ENCODE assay signal across 1 cellular context in the genomic region with DNA sequence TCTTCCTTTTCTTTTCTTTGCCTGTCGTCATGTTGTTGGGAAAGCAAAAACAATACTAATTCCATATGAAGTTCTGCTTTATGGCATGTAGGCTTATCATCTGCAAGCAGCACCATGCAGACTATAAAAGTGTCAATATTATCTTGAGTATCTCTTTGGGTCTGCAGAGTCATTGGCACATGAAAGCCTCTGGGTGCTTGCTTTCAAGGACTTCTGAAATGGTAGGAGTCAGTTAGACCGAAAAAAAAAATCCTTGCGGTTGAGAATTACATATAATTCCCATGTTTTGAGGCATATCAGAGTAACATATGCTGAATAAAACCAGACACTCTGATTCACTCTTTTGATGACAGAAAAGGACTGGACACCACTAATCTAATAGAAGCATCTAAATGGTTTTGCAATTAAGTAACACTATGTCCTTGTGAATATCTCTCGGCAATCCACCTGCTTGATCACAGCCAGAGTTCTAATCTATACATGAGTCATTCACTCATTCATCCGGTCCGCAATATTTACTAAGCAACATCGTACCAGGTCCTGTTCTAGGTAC.
TF ChIP-seq lines count a peak whose summit lies in the region.

No MANE protein-coding gene starts in this region.

TF ChIP-seq in K562, 482 proteins besides CTCF, POLR2A, EP300 and RAD21 (continued from another document):
- TF ChIP-seq MTA2 (IDR thresholded peaks at IDR 0.05; ENCODE audit: low read depth) (peak; percentile 83), ZNF197 (CRISPR knock-in tag; IDR thresholded peaks at IDR 0.05; ENCODE audit: low read depth) (peak; percentile 43; the same call in 1 of the 2 replicates), DMBX1 (CRISPR knock-in tag; IDR thresholded peaks at IDR 0.05; ENCODE audit: borderline replicate concordance) (no peak), NFE2 (IDR thresholded peaks at IDR 0.05; ENCODE audit: low read depth) (peak; percentile 92), CTBP1 (IDR thresholded peaks at IDR 0.05; ENCODE audit: borderline replicate concordance) (peak; percentile 65; the same call in 1 of the 2 replicates)
- TF ChIP-seq, protein P1, sequence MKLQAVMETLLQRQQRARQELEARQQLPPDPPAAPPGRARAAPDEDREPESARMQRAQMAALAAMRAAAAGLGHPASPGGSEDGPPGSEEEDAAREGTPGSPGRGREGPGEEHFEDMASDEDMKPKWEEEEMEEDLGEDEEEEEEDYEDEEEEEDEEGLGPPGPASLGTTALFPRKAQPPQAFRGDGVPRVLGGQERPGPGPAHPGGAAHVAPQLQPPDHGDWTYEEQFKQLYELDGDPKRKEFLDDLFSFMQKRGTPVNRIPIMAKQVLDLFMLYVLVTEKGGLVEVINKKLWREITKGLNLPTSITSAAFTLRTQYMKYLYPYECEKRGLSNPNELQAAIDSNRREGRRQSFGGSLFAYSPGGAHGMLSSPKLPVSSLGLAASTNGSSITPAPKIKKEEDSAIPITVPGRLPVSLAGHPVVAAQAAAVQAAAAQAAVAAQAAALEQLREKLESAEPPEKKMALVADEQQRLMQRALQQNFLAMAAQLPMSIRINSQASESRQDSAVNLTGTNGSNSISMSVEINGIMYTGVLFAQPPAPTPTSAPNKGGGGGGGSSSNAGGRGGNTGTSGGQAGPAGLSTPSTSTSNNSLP (IDR thresholded peaks at IDR 0.05; ENCODE audit: borderline replicate concordance, low read depth, low read length), result peak; percentile 83; the same call in 1 of the 2 replicates
- TF ChIP-seq, protein P2, sequence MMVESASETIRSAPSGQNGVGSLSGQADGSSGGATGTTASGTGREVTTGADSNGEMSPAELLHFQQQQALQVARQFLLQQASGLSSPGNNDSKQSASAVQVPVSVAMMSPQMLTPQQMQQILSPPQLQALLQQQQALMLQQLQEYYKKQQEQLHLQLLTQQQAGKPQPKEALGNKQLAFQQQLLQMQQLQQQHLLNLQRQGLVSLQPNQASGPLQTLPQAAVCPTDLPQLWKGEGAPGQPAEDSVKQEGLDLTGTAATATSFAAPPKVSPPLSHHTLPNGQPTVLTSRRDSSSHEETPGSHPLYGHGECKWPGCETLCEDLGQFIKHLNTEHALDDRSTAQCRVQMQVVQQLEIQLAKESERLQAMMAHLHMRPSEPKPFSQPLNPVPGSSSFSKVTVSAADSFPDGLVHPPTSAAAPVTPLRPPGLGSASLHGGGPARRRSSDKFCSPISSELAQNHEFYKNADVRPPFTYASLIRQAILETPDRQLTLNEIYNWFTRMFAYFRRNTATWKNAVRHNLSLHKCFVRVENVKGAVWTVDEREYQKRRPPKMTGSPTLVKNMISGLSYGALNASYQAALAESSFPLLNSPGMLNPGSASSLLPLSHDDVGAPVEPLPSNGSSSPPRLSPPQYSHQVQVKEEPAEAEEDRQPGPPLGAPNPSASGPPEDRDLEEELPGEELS (CRISPR knock-in tag; IDR thresholded peaks at IDR 0.05; ENCODE audit: borderline replicate concordance), result no peak
- TF ChIP-seq, protein P3, sequence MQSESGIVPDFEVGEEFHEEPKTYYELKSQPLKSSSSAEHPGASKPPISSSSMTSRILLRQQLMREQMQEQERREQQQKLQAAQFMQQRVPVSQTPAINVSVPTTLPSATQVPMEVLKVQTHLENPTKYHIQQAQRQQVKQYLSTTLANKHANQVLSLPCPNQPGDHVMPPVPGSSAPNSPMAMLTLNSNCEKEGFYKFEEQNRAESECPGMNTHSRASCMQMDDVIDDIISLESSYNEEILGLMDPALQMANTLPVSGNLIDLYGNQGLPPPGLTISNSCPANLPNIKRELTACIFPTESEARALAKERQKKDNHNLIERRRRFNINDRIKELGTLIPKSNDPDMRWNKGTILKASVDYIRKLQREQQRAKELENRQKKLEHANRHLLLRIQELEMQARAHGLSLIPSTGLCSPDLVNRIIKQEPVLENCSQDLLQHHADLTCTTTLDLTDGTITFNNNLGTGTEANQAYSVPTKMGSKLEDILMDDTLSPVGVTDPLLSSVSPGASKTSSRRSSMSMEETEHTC (IDR thresholded peaks at IDR 0.05), result peak; percentile 67; the same call in 1 of the 2 replicates
